8 cellular contexts compared by ENCODE assay signal in genomic region chr5:177554474-177555111, GRCh38. TPM values are rescaled to one million over a fixed set of nuclear protein-coding genes. Genes with fewer than 3 reads are reported as not detected.
DNase-seq lines count a peak whose midpoint lies in the region; ATAC-seq and TF ChIP-seq lines count a peak whose summit lies in the region.

FAM193B (minus strand) TSS chr5:177554563; CDS start chr5:177554458, 105 bp downstream.

- no peaks in the 10 kb centered on the region for H3K36me3 ChIP-seq in uterus

- 9% methylated on average over 48 of the region's 49 CpGs for WGBS in right cardiac atrium

- peak in 3 of 4 experiments; percentile 9 to 35 (median 24) for TF ChIP-seq CTCF in uterus (IDR thresholded peaks at IDR 0.05)

- intact Hi-C loops in T-helper 2 cell treated with Interferon-gamma antibody and Interleukin-4, amounts not matched to agents 100 ng/mL and 5 ng/mL, for 36 hours (cut with micrococcal nuclease) = loop anchor here (1.0 to 5.0 kb wide), 3 partner anchors 37 to 57 kb away; partner anchors contain the start of genes PDLIM7 and TMED9
- intact Hi-C loops in right cardiac atrium (cut with DNase I) = no loop called here
- intact Hi-C loops in uterus (cut with DNase I; ENCODE audit: low total_unique reads) = no loop called here

- peak within 1 kb of the TSS; percentile 39 for H3K27ac ChIP-seq in right cardiac atrium (ENCODE audit: low read length)
- peak within 1 kb of the TSS; percentile 81 to 89 for H3K27ac ChIP-seq in uterus

- peak; percentile 49 for TF ChIP-seq POLR2A in GM15510 (IDR thresholded peaks at IDR 0.05; ENCODE audit: borderline replicate concordance, extremely low read depth, insufficient read length)
- TF ChIP-seq POLR2A in uterus (IDR thresholded peaks at IDR 0.05) = peak in 1 of 2 donors; percentile 40

- peak within 1 kb of the TSS; percentile 93 for H3K4me3 ChIP-seq in right cardiac atrium (ENCODE audit: low read length)
- H3K4me3 ChIP-seq in uterus = peak within 1 kb of the TSS; percentile 93 to 95

- H3K27me3 ChIP-seq in right cardiac atrium (ENCODE audit: control insufficient read depth, insufficient read depth) = no peaks in the 10 kb centered on the region
- H3K27me3 ChIP-seq in uterus = no peaks in the 10 kb centered on the region

- peaks cover 3% of the 10 kb centered on the region for H3K4me1 ChIP-seq in right cardiac atrium (ENCODE audit: control insufficient read depth, insufficient read depth, low read length)
- peaks cover 7 to 12% of the 10 kb centered on the region in 2 donors for H3K4me1 ChIP-seq in uterus

- H3K9me3 ChIP-seq in right cardiac atrium (ENCODE audit: control insufficient read depth, low read length) = no peaks in the 10 kb centered on the region
- no peaks in the 10 kb centered on the region for H3K9me3 ChIP-seq in uterus

- DNase-seq in NCI-H187 (lab: John Stamatoyannopoulos, UW) = peak; percentile 70 to 85
- DNase-seq in anterior cingulate cortex (lab: John Stamatoyannopoulos, UW) = peak; percentile 44 to 97 (median 88)
- peak; percentile 94 to 97 (median 97) for DNase-seq in right cardiac atrium
- peak; percentile 90 for DNase-seq in putamen (ENCODE audit: low spot score)
- DNase-seq in uterus = peak; percentile 93 to 95

- peak; percentile 86 for ATAC-seq in HG02870 (IDR thresholded peaks at IDR 0.05; ENCODE audit: unreplicated experiment)
- peak; percentile 95 to 97 for ATAC-seq in right cardiac atrium

RNA-seq across cellular contexts. Expression of gene FAM193B, which starts in this region (rescaled TPM):
- 86.7 and 91.1 TPM in 2 replicates for total RNA-seq in T-helper 2 cell treated with Interferon-gamma antibody and Interleukin-4, amounts not matched to agents 100 ng/mL and 5 ng/mL, for 36 hours
- total RNA-seq in right cardiac atrium (10 to 100 TPM; 24.9 to 34.2 (median 27.7) TPM), uterus (100 to 1,000 TPM in 1 of 4 donors, 10 to 100 TPM in 3; 16.5 to 117 (median 39.4) TPM)
- 41.8 TPM for polyA plus RNA-seq in right cardiac atrium

Comparison
In these comparisons a context has a peak if more than half of its experiments do, and no peak if none do; other contexts are left out.
1. Peak in every context shown above with its lines: DNase-seq, ATAC-seq, H3K4me3 ChIP-seq and H3K27ac ChIP-seq.